ENCODE assay signal across 1 cellular context in genomic region chr17:78127240-78127887, GRCh38.
A peak's percentile ranks its signal among the peaks of the same experiment; 100 is the strongest.
TF ChIP-seq lines count a peak whose summit lies in the region.

No MANE protein-coding gene starts in this region.

TF ChIP-seq in HepG2, 621 proteins besides CTCF, POLR2A, EP300 and RAD21 (continued from another document and continues in another):
- TF ChIP-seq ZNF574 (CRISPR knock-in tag; IDR thresholded peaks at IDR 0.05) (no peak; the same call in 1 of the 2 replicates), ZNF282 (IDR thresholded peaks at IDR 0.05; ENCODE audit: partially characterized antibody) (no peak), ZNF580 (CRISPR knock-in tag; IDR thresholded peaks at IDR 0.05; ENCODE audit: borderline replicate concordance, low read depth) (peak; percentile 74; the same call in 1 of the 2 replicates), ZBTB1 (CRISPR knock-in tag; IDR thresholded peaks at IDR 0.05; ENCODE audit: borderline replicate concordance) (0 out of 2 replicates have a peak, but pooled peaks have one; percentile 53), TRIM24 (CRISPR knock-in tag; IDR thresholded peaks at IDR 0.05) (no peak), IRF1 (CRISPR knock-in tag; IDR thresholded peaks at IDR 0.05; ENCODE audit: low read depth) (no peak), TMF1 (CRISPR knock-in tag; IDR thresholded peaks at IDR 0.05; ENCODE audit: low read depth) (peak; percentile 31; the same call in 1 of the 2 replicates), WIZ (CRISPR knock-in tag; IDR thresholded peaks at IDR 0.05) (no peak; the same call in 1 of the 2 replicates), RBAK (CRISPR knock-in tag; IDR thresholded peaks at IDR 0.05) (no peak; the same call in 1 of the 2 replicates), KDM3A (CRISPR knock-in tag; IDR thresholded peaks at IDR 0.05; ENCODE audit: low read depth) (peak; percentile 95), ZNF207 (IDR thresholded peaks at IDR 0.05; ENCODE audit: borderline replicate concordance) (no peak), POGK (CRISPR knock-in tag; conservative IDR thresholded peaks at IDR 0.05) (peak; percentile 61; the same call in 1 of the 2 replicates), GABPA (IDR thresholded peaks at IDR 0.05; ENCODE audit: low read depth, low read length) (peak; percentile 74), GABPA (CRISPR knock-in tag; IDR thresholded peaks at IDR 0.05; ENCODE audit: low read depth) (peak; percentile 90), SP140L (CRISPR knock-in tag; IDR thresholded peaks at IDR 0.05; ENCODE audit: borderline replicate concordance) (no peak), ZSCAN12 (CRISPR knock-in tag; IDR thresholded peaks at IDR 0.05) (no peak), AFF4 (CRISPR knock-in tag; IDR thresholded peaks at IDR 0.05) (peak; percentile 88), ZNF615 (CRISPR knock-in tag; IDR thresholded peaks at IDR 0.05; ENCODE audit: borderline replicate concordance) (no peak; the same call in 1 of the 2 replicates), AGO2 (optimal IDR thresholded peaks at IDR 0.05; ENCODE audit: low read depth, low read length) (peak; percentile 82), ZNF619 (CRISPR knock-in tag; IDR thresholded peaks at IDR 0.05) (no peak; the same call in 1 of the 2 replicates), TAF15 (IDR thresholded peaks at IDR 0.05; ENCODE audit: low read depth, low read length, poor library complexity, severe bottlenecking) (peak; percentile 90), CBFB (CRISPR knock-in tag; IDR thresholded peaks at IDR 0.05) (no peak), ZNF143 (CRISPR knock-in tag; IDR thresholded peaks at IDR 0.05) (no peak; the same call in 1 of the 2 replicates), TFDP2 (CRISPR knock-in tag; IDR thresholded peaks at IDR 0.05) (peak; percentile 71), ZBTB33 (CRISPR knock-in tag; IDR thresholded peaks at IDR 0.05) (0 out of 2 replicates have a peak, but pooled peaks have one; percentile 32), KAT2B (IDR thresholded peaks at IDR 0.05; ENCODE audit: borderline replicate concordance, low read depth, low read length) (no peak), FOXP4 (CRISPR knock-in tag; IDR thresholded peaks at IDR 0.05) (peak; percentile 68), ZNF737 (CRISPR knock-in tag; IDR thresholded peaks at IDR 0.05; ENCODE audit: borderline replicate concordance) (no peak), ZNF567 (CRISPR knock-in tag; IDR thresholded peaks at IDR 0.05; ENCODE audit: borderline replicate concordance) (no peak), JARID2 (CRISPR knock-in tag; IDR thresholded peaks at IDR 0.05; ENCODE audit: insufficient replicate concordance) (no peak), ZBTB21 (CRISPR knock-in tag; IDR thresholded peaks at IDR 0.05) (peak; percentile 67), NPAS2 (CRISPR knock-in tag; IDR thresholded peaks at IDR 0.05; ENCODE audit: borderline replicate concordance) (no peak), BCLAF1 (IDR thresholded peaks at IDR 0.05) (no peak), SMARCC2 (IDR thresholded peaks at IDR 0.05) (no peak), ZNF790 (CRISPR knock-in tag; IDR thresholded peaks at IDR 0.05; ENCODE audit: borderline replicate concordance) (no peak), PAWR (CRISPR knock-in tag; IDR thresholded peaks at IDR 0.05; ENCODE audit: borderline replicate concordance) (no peak), CCDC6 (CRISPR knock-in tag; IDR thresholded peaks at IDR 0.05) (no peak), ONECUT2 (CRISPR knock-in tag; IDR thresholded peaks at IDR 0.05) (no peak), YY1 (IDR thresholded peaks at IDR 0.05; ENCODE audit: insufficient read depth, insufficient replicate concordance, low read depth, low read length) (peak; percentile 66), ZFP36 (IDR thresholded peaks at IDR 0.05; ENCODE audit: borderline replicate concordance, low read depth, low read length, partially characterized antibody) (no peak), ZNF383 (CRISPR knock-in tag; IDR thresholded peaks at IDR 0.05; ENCODE audit: borderline replicate concordance) (no peak)
